ENCODE assay signal across 21 cellular contexts in genomic region chr13:42101821-42102580, GRCh38. TPM values are rescaled to one million over a fixed set of nuclear protein-coding genes. Genes with fewer than 3 reads are reported as not detected.
DNase-seq lines count a peak whose midpoint lies in the region; ATAC-seq and TF ChIP-seq lines count a peak whose summit lies in the region.
"Had no signal": no experiment of that assay in that cellular context is flagged by ENCODE, and none has a peak within 500 bp of the region (broad histone marks: within the 10 kb centered on the region; RNA-seq: fewer than 3 reads in every experiment).

No MANE protein-coding gene starts in this region.

- H3F3A ChIP-seq in MM.1S (ENCODE audit: insufficient read depth, low read length) = no peaks in the 10 kb centered on the region

- DNase-seq in activated CD4-positive, alpha-beta T cell treated with anti-CD3 and anti-CD28 coated beads for 36 hours = no peak
- no peak for DNase-seq in activated CD4-positive, alpha-beta T cell treated with anti-CD3 and anti-CD28 coated beads for 48 hours
- DNase-seq in MM.1S (peak; percentile 16), renal cortical epithelial cell (ENCODE audit: low read depth) (peak; percentile 46), nucleus accumbens (lab: John Stamatoyannopoulos, UW) (no peak), NCI-H82 (lab: John Stamatoyannopoulos, UW) (no peak)
- no peak for DNase-seq in activated T-helper 1 cell treated with anti-CD3 and anti-CD28 coated beads, Interleukin-12 subunit alpha, Interleukin-12 subunit beta, Interleukin-2, Interleukin-4 antibody, amounts not matched to agents 30 ng/mL and 10 ng/mL and 1 ng/mL, durations not matched to agents 14 hours and 24 hours and 36 hours (ENCODE audit: low spot score)
- DNase-seq in activated CD4-positive, CD25-positive, alpha-beta regulatory T cell treated with anti-CD3 and anti-CD28 coated beads, Interleukin-2, amount 50 U/mL, for 72 hours = no peak
- DNase-seq: activated CD4-positive, CD25-positive, alpha-beta regulatory T cell; activated CD8-positive, alpha-beta memory T cell treated with anti-CD3 and anti-CD28 coated beads, Interleukin-2, amount 50 U/mL, for 48 hours; endodermal cell; foreskin melanocyte; NCI-H2171 treated with DMSO at 0.1 percent for 48 hours; PC-9; sigmoid colon; stimulated activated CD4-positive, alpha-beta T cell treated with anti-CD3 and anti-CD28 coated beads, Interleukin-2, amount 100 ng/mL, for 48 hours; stimulated activated CD8-positive, alpha-beta memory T cell treated with anti-CD3 and anti-CD28 coated beads, Interleukin-4, amount 100 ng/mL, for 48 hours; T-helper 1 cell; transverse colon had no signal

- peaks cover 14% of the 10 kb centered on the region for H3K4me1 Mint-ChIP-seq in activated CD4-positive, alpha-beta T cell treated with anti-CD3 and anti-CD28 coated beads for 36 hours
- peaks cover 18% of the 10 kb centered on the region for H3K4me1 Mint-ChIP-seq in activated T-helper 1 cell treated with anti-CD3 and anti-CD28 coated beads, Interleukin-12 subunit alpha, Interleukin-12 subunit beta, Interleukin-2, Interleukin-4 antibody, amounts not matched to agents 30 ng/mL and 10 ng/mL and 1 ng/mL, durations not matched to agents 14 hours and 24 hours and 36 hours (ENCODE audit: low read depth)

- H3K9me3 ChIP-seq in MM.1S (replicated peaks; ENCODE audit: insufficient read depth, low read length) = no peaks in the 10 kb centered on the region
- H3K9me3 ChIP-seq: transverse colon had no signal

- POLR2A ChIA-PET in activated CD4-positive, alpha-beta T cell treated with anti-CD3 and anti-CD28 coated beads for 36 hours (lab: Charles Lee) = no interaction called here

- ATAC-seq in activated CD4-positive, alpha-beta T cell treated with anti-CD3 and anti-CD28 coated beads for 36 hours = no peak

- no peaks in the 10 kb centered on the region for H4K20me1 ChIP-seq in MM.1S (ENCODE audit: insufficient read depth, low read length)

- no peak overlapping the region for H3K9ac ChIP-seq in MM.1S (ENCODE audit: low read length)

- peak overlapping the region; percentile 2 for H3K27ac Mint-ChIP-seq in activated CD4-positive, alpha-beta T cell treated with anti-CD3 and anti-CD28 coated beads for 36 hours
- peak overlapping the region; percentile 15 for H3K27ac Mint-ChIP-seq in activated T-helper 1 cell treated with anti-CD3 and anti-CD28 coated beads, Interleukin-12 subunit alpha, Interleukin-12 subunit beta, Interleukin-2, Interleukin-4 antibody, amounts not matched to agents 30 ng/mL and 10 ng/mL and 1 ng/mL, durations not matched to agents 14 hours and 24 hours and 36 hours
- H3K27ac Mint-ChIP-seq: activated naive CD8-positive, alpha-beta T cell; endodermal cell had no signal

- no peak overlapping the region for H3K4me2 ChIP-seq in MM.1S (ENCODE audit: low read depth, low read length)
- H3K4me2 ChIP-seq: PC-9 had no signal

- peaks cover 5% of the 10 kb centered on the region for H3K36me3 Mint-ChIP-seq in activated CD4-positive, alpha-beta T cell treated with anti-CD3 and anti-CD28 coated beads for 36 hours (ENCODE audit: low read depth)
- H3K36me3 Mint-ChIP-seq in activated T-helper 1 cell treated with anti-CD3 and anti-CD28 coated beads, Interleukin-12 subunit alpha, Interleukin-12 subunit beta, Interleukin-2, Interleukin-4 antibody, amounts not matched to agents 30 ng/mL and 10 ng/mL and 1 ng/mL, durations not matched to agents 14 hours and 24 hours and 36 hours (ENCODE audit: low read depth) = peaks cover 8% of the 10 kb centered on the region

- H3K4me1 ChIP-seq in MM.1S (ENCODE audit: low read length) = peaks cover 12% of the 10 kb centered on the region

- TF ChIP-seq CTCF in MM.1S (IDR thresholded peaks at IDR 0.05; ENCODE audit: low read length) = no peak

- H3K36me3 ChIP-seq in MM.1S (replicated peaks; ENCODE audit: insufficient read depth, low read length) = no peaks in the 10 kb centered on the region
- H3K36me3 ChIP-seq: sigmoid colon, transverse colon had no signal

- CTCF ChIA-PET in activated CD4-positive, alpha-beta T cell treated with anti-CD3 and anti-CD28 coated beads for 36 hours (lab: Charles Lee) = no interaction called here

- H2AFZ ChIP-seq in MM.1S (ENCODE audit: low read length) = no peak overlapping the region
- H2AFZ ChIP-seq: PC-9 had no signal

- H3K4me3 ChIP-seq in MM.1S (ENCODE audit: low read length) = no peak overlapping the region
- H3K4me3 ChIP-seq: PC-9, sigmoid colon, transverse colon had no signal

- H3K27ac ChIP-seq in MM.1S (ENCODE audit: low read length) = peak overlapping the region; percentile 18; the same call in 1 of the 2 replicates
- H3K27ac ChIP-seq: PC-9, sigmoid colon, transverse colon had no signal

- no peak overlapping the region for H3K4me3 Mint-ChIP-seq in activated CD4-positive, alpha-beta T cell treated with anti-CD3 and anti-CD28 coated beads for 36 hours
- no peak overlapping the region for H3K4me3 Mint-ChIP-seq in activated T-helper 1 cell treated with anti-CD3 and anti-CD28 coated beads, Interleukin-12 subunit alpha, Interleukin-12 subunit beta, Interleukin-2, Interleukin-4 antibody, amounts not matched to agents 30 ng/mL and 10 ng/mL and 1 ng/mL, durations not matched to agents 14 hours and 24 hours and 36 hours
- H3K4me3 Mint-ChIP-seq: activated naive CD8-positive, alpha-beta T cell; endodermal cell; neural crest cell had no signal

- H3K9me2 ChIP-seq in MM.1S (replicated peaks; ENCODE audit: insufficient read depth, low read length) = no peaks in the 10 kb centered on the region

- no peaks in the 10 kb centered on the region for H3K27me3 Mint-ChIP-seq in activated CD4-positive, alpha-beta T cell treated with anti-CD3 and anti-CD28 coated beads for 36 hours
- no peaks in the 10 kb centered on the region for H3K27me3 Mint-ChIP-seq in activated T-helper 1 cell treated with anti-CD3 and anti-CD28 coated beads, Interleukin-12 subunit alpha, Interleukin-12 subunit beta, Interleukin-2, Interleukin-4 antibody, amounts not matched to agents 30 ng/mL and 10 ng/mL and 1 ng/mL, durations not matched to agents 14 hours and 24 hours and 36 hours (ENCODE audit: insufficient read depth)
- H3K27me3 Mint-ChIP-seq: activated naive CD8-positive, alpha-beta T cell had no signal

- intact Hi-C loops in activated CD4-positive, alpha-beta T cell treated with anti-CD3 and anti-CD28 coated beads for 36 hours (cut with DNase I, micrococcal nuclease) = no loop called here
- intact Hi-C loops in activated T-helper 1 cell treated with anti-CD3 and anti-CD28 coated beads, Interleukin-12 subunit alpha, Interleukin-12 subunit beta, Interleukin-2, Interleukin-4 antibody, amounts not matched to agents 30 ng/mL and 10 ng/mL and 1 ng/mL, durations not matched to agents 14 hours and 24 hours and 36 hours (cut with micrococcal nuclease) = no loop called here

- H3K79me2 ChIP-seq in MM.1S (ENCODE audit: low read length) = no peaks in the 10 kb centered on the region

- H3K27me3 ChIP-seq in MM.1S (replicated peaks; ENCODE audit: insufficient read depth, low read length) = no peaks in the 10 kb centered on the region
- H3K27me3 ChIP-seq: sigmoid colon, transverse colon had no signal

- H3K9me3 Mint-ChIP-seq in activated CD4-positive, alpha-beta T cell treated with anti-CD3 and anti-CD28 coated beads for 36 hours (ENCODE audit: low read depth) = peaks cover 4% of the 10 kb centered on the region
- no peaks in the 10 kb centered on the region for H3K9me3 Mint-ChIP-seq in activated T-helper 1 cell treated with anti-CD3 and anti-CD28 coated beads, Interleukin-12 subunit alpha, Interleukin-12 subunit beta, Interleukin-2, Interleukin-4 antibody, amounts not matched to agents 30 ng/mL and 10 ng/mL and 1 ng/mL, durations not matched to agents 14 hours and 24 hours and 36 hours

RNA-seq across cellular contexts. Expression of gene DGKH, which starts 53.6 kb away (rescaled TPM):
- total RNA-seq in activated CD4-positive, alpha-beta T cell treated with anti-CD3 and anti-CD28 coated beads for 36 hours = 10 to 100 TPM; 15.2 to 16.2 TPM
- total RNA-seq in activated T-helper 1 cell treated with anti-CD3 and anti-CD28 coated beads, Interleukin-12 subunit alpha, Interleukin-12 subunit beta, Interleukin-2, Interleukin-4 antibody, amounts not matched to agents 30 ng/mL and 10 ng/mL and 1 ng/mL, durations not matched to agents 14 hours and 24 hours and 36 hours = 13.1 and 14.1 TPM in 2 replicates
- 18.1 and 65.0 TPM in 2 replicates for total RNA-seq in renal cortical epithelial cell

Comparison
In these comparisons a context has a peak if more than half of its experiments do, and no peak if none do; other contexts are left out.
1. DNase-seq: peak in MM.1S (single experiment) and renal cortical epithelial cell (single experiment); none in activated CD4-positive, alpha-beta T cell treated with anti-CD3 and anti-CD28 coated beads for 36 hours (single experiment), activated CD4-positive, alpha-beta T cell treated with anti-CD3 and anti-CD28 coated beads for 48 hours (single experiment), activated T-helper 1 cell treated with anti-CD3 and anti-CD28 coated beads, Interleukin-12 subunit alpha, Interleukin-12 subunit beta, Interleukin-2, Interleukin-4 antibody, amounts not matched to agents 30 ng/mL and 10 ng/mL and 1 ng/mL, durations not matched to agents 14 hours and 24 hours and 36 hours (single experiment), nucleus accumbens (0 of 56), NCI-H82 (single experiment) and activated CD4-positive, CD25-positive, alpha-beta regulatory T cell treated with anti-CD3 and anti-CD28 coated beads, Interleukin-2, amount 50 U/mL, for 72 hours (single experiment).